In the genomic region with DNA sequence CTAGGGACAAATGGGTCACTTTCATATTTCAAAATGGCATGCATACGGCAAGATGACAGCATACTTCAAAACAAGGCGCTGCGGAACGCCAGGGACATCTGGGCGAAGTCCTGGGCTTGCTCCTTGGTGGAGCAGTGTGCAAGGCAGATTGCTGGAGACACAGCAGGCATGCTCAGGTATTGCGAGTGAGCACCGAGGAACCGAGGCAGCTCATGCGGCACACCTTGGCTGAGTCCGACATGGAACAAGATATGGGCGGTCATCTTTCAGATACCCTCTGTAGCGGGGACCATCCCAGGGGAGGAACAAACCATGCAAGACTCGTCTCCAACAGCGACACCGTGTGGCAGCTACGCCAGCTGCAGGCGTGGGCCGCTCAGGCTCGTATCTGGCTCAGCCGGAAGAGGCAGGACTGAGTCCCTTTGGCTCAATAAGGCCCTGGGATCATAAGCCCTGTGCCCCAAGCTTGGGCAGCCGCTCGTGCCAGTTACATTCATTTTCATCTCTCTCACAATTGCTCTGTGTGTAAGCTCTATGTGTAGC, we compare ENCODE assay signal across 12 cellular contexts.
A peak's percentile ranks its signal among the peaks of the same experiment; 100 is the strongest.
DNase-seq lines count a peak whose midpoint lies in the region; ATAC-seq and TF ChIP-seq lines count a peak whose summit lies in the region.
"Had no signal": no experiment of that assay in that cellular context is flagged by ENCODE, and none has a peak within 500 bp of the region (broad histone marks: within the 10 kb centered on the region; RNA-seq: fewer than 3 reads in every experiment).

No MANE protein-coding gene starts in this region.

- H3K27me3 Mint-ChIP-seq in activated CD8-positive, alpha-beta T cell treated with anti-CD3 and anti-CD28 coated beads for 36 hours = peaks cover 6% of the 10 kb centered on the region
- H3K27me3 Mint-ChIP-seq in activated CD8-positive, alpha-beta T cell treated with anti-CD3 and anti-CD28 coated beads, Interleukin-2, amount 10 ng/mL, durations not matched to agents 7 days and 5 days (ENCODE audit: low read depth) = no peaks in the 10 kb centered on the region
- H3K27me3 Mint-ChIP-seq in neural progenitor cell (ENCODE audit: insufficient read depth, low read depth) = peaks cover 10% of the 10 kb centered on the region
- H3K27me3 Mint-ChIP-seq: activated B cell treated with CpG ODN at 0.5 μM for 24 hours had no signal

- peaks cover 6% of the 10 kb centered on the region for H3K9me3 Mint-ChIP-seq in activated CD8-positive, alpha-beta T cell treated with anti-CD3 and anti-CD28 coated beads for 36 hours
- peaks cover 6% of the 10 kb centered on the region for H3K9me3 Mint-ChIP-seq in activated CD8-positive, alpha-beta T cell treated with anti-CD3 and anti-CD28 coated beads, Interleukin-2, amount 10 ng/mL, durations not matched to agents 7 days and 5 days (ENCODE audit: insufficient read depth)
- H3K9me3 Mint-ChIP-seq in neural progenitor cell = peaks cover 10% of the 10 kb centered on the region
- H3K9me3 Mint-ChIP-seq: activated B cell treated with CpG ODN at 0.5 μM for 24 hours had no signal

- no peak for ATAC-seq in activated CD8-positive, alpha-beta T cell treated with anti-CD3 and anti-CD28 coated beads for 36 hours
- ATAC-seq in activated CD8-positive, alpha-beta T cell treated with anti-CD3 and anti-CD28 coated beads, Interleukin-2, amount 10 ng/mL, durations not matched to agents 7 days and 5 days = no peak
- no peak for ATAC-seq in GM21529 (IDR thresholded peaks at IDR 0.05; ENCODE audit: unreplicated experiment)
- ATAC-seq: Panc1 had no signal

- H3K4me1 ChIP-seq in HEK293 (ENCODE audit: control insufficient read depth, insufficient read depth, low read length) = no peaks in the 10 kb centered on the region
- H3K4me1 ChIP-seq in neural progenitor cell = no peaks in the 10 kb centered on the region
- H3K4me1 ChIP-seq: BLaER1 treated with 17β-estradiol and CSF1 and Interleukin-3, amounts not matched to agents 10 nM and 100 nM had no signal

- H3K4me3 ChIP-seq in HEK293 (ENCODE audit: low read depth, low read length) = no peak overlapping the region
- H3K4me3 ChIP-seq in cardiac fibroblast (replicated peaks in 1 of 2; ENCODE audit: low read depth in 2 of 2, low read length in 2 of 2) = no peak overlapping the region
- H3K4me3 ChIP-seq in neural progenitor cell = no peak overlapping the region
- H3K4me3 ChIP-seq: BLaER1 treated with 17β-estradiol and CSF1 and Interleukin-3, amounts not matched to agents 10 nM and 100 nM had no signal

- H3K27ac ChIP-seq in HEK293 (ENCODE audit: extremely low read depth, low read depth, low read length) (no peak overlapping the region), neural progenitor cell (no peak overlapping the region)
- H3K27ac ChIP-seq: BLaER1 treated with 17β-estradiol and CSF1 and Interleukin-3, amounts not matched to agents 10 nM and 100 nM had no signal

- H4K20me1 ChIP-seq in neural progenitor cell (ENCODE audit: low read depth) = no peaks in the 10 kb centered on the region
- H4K20me1 ChIP-seq: BLaER1 treated with 17β-estradiol and CSF1 and Interleukin-3, amounts not matched to agents 10 nM and 100 nM had no signal

- POLR2A ChIA-PET in activated CD8-positive, alpha-beta T cell treated with anti-CD3 and anti-CD28 coated beads for 36 hours (lab: Charles Lee) = no interaction called here
- POLR2A ChIA-PET in activated CD8-positive, alpha-beta T cell treated with anti-CD3 and anti-CD28 coated beads, Interleukin-2, amount 10 ng/mL, durations not matched to agents 7 days and 5 days (lab: Charles Lee) = no interaction called here
- POLR2A ChIA-PET in HEK293 (lab: Yijun Ruan, JAX) = no interaction called here

- no peaks in the 10 kb centered on the region for H3K79me2 ChIP-seq in neural progenitor cell (ENCODE audit: low read depth)

- H3K27ac Mint-ChIP-seq in activated CD8-positive, alpha-beta T cell treated with anti-CD3 and anti-CD28 coated beads for 36 hours = no peak overlapping the region
- no peak overlapping the region for H3K27ac Mint-ChIP-seq in activated CD8-positive, alpha-beta T cell treated with anti-CD3 and anti-CD28 coated beads, Interleukin-2, amount 10 ng/mL, durations not matched to agents 7 days and 5 days
- no peak overlapping the region for H3K27ac Mint-ChIP-seq in neural progenitor cell
- H3K27ac Mint-ChIP-seq: activated B cell treated with CpG ODN at 0.5 μM for 24 hours had no signal

- no peaks in the 10 kb centered on the region for H3K36me3 ChIP-seq in HEK293 (ENCODE audit: control insufficient read depth in 2 of 2, insufficient read depth in 1 of 2, low read length in 2 of 2)
- no peaks in the 10 kb centered on the region for H3K36me3 ChIP-seq in neural progenitor cell
- H3K36me3 ChIP-seq: BLaER1 treated with 17β-estradiol and CSF1 and Interleukin-3, amounts not matched to agents 10 nM and 100 nM had no signal

- no peaks in the 10 kb centered on the region for H3K27me3 ChIP-seq in neural progenitor cell
- H3K27me3 ChIP-seq: BLaER1 treated with 17β-estradiol and CSF1 and Interleukin-3, amounts not matched to agents 10 nM and 100 nM had no signal

- H2AFZ ChIP-seq in neural progenitor cell (replicated peaks) = no peak overlapping the region

- H3K4me2 ChIP-seq in neural progenitor cell = no peak overlapping the region
- H3K4me2 ChIP-seq: BLaER1 treated with 17β-estradiol and CSF1 and Interleukin-3, amounts not matched to agents 10 nM and 100 nM had no signal

- CTCF ChIA-PET in activated CD8-positive, alpha-beta T cell treated with anti-CD3 and anti-CD28 coated beads for 36 hours (lab: Charles Lee) = interaction anchor here (0.6 to 1.2 kb wide), 3 partner anchors 8 to 39 kb away, joined by 3 read pairs; no protein-coding TSS in a partner anchor
- CTCF ChIA-PET in activated CD8-positive, alpha-beta T cell treated with anti-CD3 and anti-CD28 coated beads, Interleukin-2, amount 10 ng/mL, durations not matched to agents 7 days and 5 days (lab: Charles Lee) = interaction anchor here (1.0 kb wide), 1 partner anchor 393 kb away, joined by 3 read pairs; no protein-coding TSS in a partner anchor
- CTCF ChIA-PET in HEK293 (lab: Yijun Ruan, JAX) = interaction anchor here (0.6 kb wide), 1 partner anchor 461 kb away, joined by 3 read pairs; no protein-coding TSS in a partner anchor

- H3K9ac ChIP-seq in neural progenitor cell = no peak overlapping the region
- H3K9ac ChIP-seq: BLaER1 treated with 17β-estradiol and CSF1 and Interleukin-3, amounts not matched to agents 10 nM and 100 nM had no signal

- no peaks in the 10 kb centered on the region for H3K9me3 ChIP-seq in HEK293 (ENCODE audit: control insufficient read depth, insufficient read depth, low read depth, low read length)
- no peaks in the 10 kb centered on the region for H3K9me3 ChIP-seq in neural progenitor cell (ENCODE audit: low read depth)

- H3K4me3 Mint-ChIP-seq in activated CD8-positive, alpha-beta T cell treated with anti-CD3 and anti-CD28 coated beads for 36 hours = no peak overlapping the region
- H3K4me3 Mint-ChIP-seq in activated CD8-positive, alpha-beta T cell treated with anti-CD3 and anti-CD28 coated beads, Interleukin-2, amount 10 ng/mL, durations not matched to agents 7 days and 5 days = no peak overlapping the region
- peak overlapping the region; percentile 43 for H3K4me3 Mint-ChIP-seq in neural progenitor cell
- H3K4me3 Mint-ChIP-seq: activated B cell treated with CpG ODN at 0.5 μM for 24 hours had no signal

- DNase-seq in activated CD8-positive, alpha-beta T cell treated with anti-CD3 and anti-CD28 coated beads for 36 hours = peak; percentile 35
- no peak for DNase-seq in activated CD8-positive, alpha-beta T cell treated with anti-CD3 and anti-CD28 coated beads, Interleukin-2, amount 10 ng/mL, durations not matched to agents 7 days and 5 days
- DNase-seq in cardiac fibroblast (ENCODE audit: low read depth in 2 of 2) (peak in 1 of 2 donors; percentile 23), neural progenitor cell (ENCODE audit: low spot score) (peak; percentile 47), OCI-M1 (lab: John Stamatoyannopoulos, UW) (no peak), cerebellum (ENCODE audit: low spot score) (no peak)
- DNase-seq: activated B cell treated with CpG ODN at 0.5 μM for 24 hours, amniotic stem cell had no signal

- no peaks in the 10 kb centered on the region for H3F3A ChIP-seq in neural progenitor cell (ENCODE audit: low read depth)

- H3K36me3 Mint-ChIP-seq in activated CD8-positive, alpha-beta T cell treated with anti-CD3 and anti-CD28 coated beads for 36 hours (ENCODE audit: low read depth) = no peaks in the 10 kb centered on the region
- H3K36me3 Mint-ChIP-seq in activated CD8-positive, alpha-beta T cell treated with anti-CD3 and anti-CD28 coated beads, Interleukin-2, amount 10 ng/mL, durations not matched to agents 7 days and 5 days (ENCODE audit: low read depth) = no peaks in the 10 kb centered on the region
- H3K36me3 Mint-ChIP-seq in neural progenitor cell = peaks cover 5% of the 10 kb centered on the region

- intact Hi-C loops in activated CD8-positive, alpha-beta T cell treated with anti-CD3 and anti-CD28 coated beads for 36 hours (cut with micrococcal nuclease) = no loop called here

- H3K4me1 Mint-ChIP-seq in activated CD8-positive, alpha-beta T cell treated with anti-CD3 and anti-CD28 coated beads for 36 hours (ENCODE audit: low read depth) = no peaks in the 10 kb centered on the region
- H3K4me1 Mint-ChIP-seq in activated CD8-positive, alpha-beta T cell treated with anti-CD3 and anti-CD28 coated beads, Interleukin-2, amount 10 ng/mL, durations not matched to agents 7 days and 5 days (ENCODE audit: low read depth) = no peaks in the 10 kb centered on the region
- H3K4me1 Mint-ChIP-seq in neural progenitor cell = peaks cover 28% of the 10 kb centered on the region
- H3K4me1 Mint-ChIP-seq: activated B cell treated with CpG ODN at 0.5 μM for 24 hours had no signal

- TF ChIP-seq CTCF in activated CD8-positive, alpha-beta T cell treated with anti-CD3 and anti-CD28 coated beads for 36 hours (IDR thresholded peaks at IDR 0.05) = peak; percentile 26
- TF ChIP-seq CTCF in HEK293 (tag by site-specific recombination; IDR thresholded peaks at IDR 0.05) (no peak), cardiac fibroblast (IDR thresholded peaks at IDR 0.05; ENCODE audit: low read depth, low read length) (peak; percentile 50), neural progenitor cell (IDR thresholded peaks at IDR 0.05) (peak; percentile 61)

TF ChIP-seq in HEK293, 187 proteins besides CTCF, POLR2A, EP300 and RAD21:
- TF ChIP-seq ZNF2 (tag by site-specific recombination; IDR thresholded peaks at IDR 0.05) = peak; percentile 100
- TF ChIP-seq ZNF529 (tag by site-specific recombination; IDR thresholded peaks at IDR 0.05; ENCODE audit: insufficient replicate concordance) = no peak

Comparison
In these comparisons a context has a peak if more than half of its experiments do, and no peak if none do; other contexts are left out.
1. DNase-seq: peak in activated CD8-positive, alpha-beta T cell treated with anti-CD3 and anti-CD28 coated beads for 36 hours (single experiment) and neural progenitor cell (single experiment); none in activated CD8-positive, alpha-beta T cell treated with anti-CD3 and anti-CD28 coated beads, Interleukin-2, amount 10 ng/mL, durations not matched to agents 7 days and 5 days (single experiment), OCI-M1 (single experiment) and cerebellum (single experiment).